ENCODE assay signal across 14 cellular contexts in genomic region chr2:39335930-39336329, GRCh38.
A peak's percentile ranks its signal among the peaks of the same experiment; 100 is the strongest.
DNase-seq lines count a peak whose midpoint lies in the region; ATAC-seq and TF ChIP-seq lines count a peak whose summit lies in the region.
"Had no signal": no experiment of that assay in that cellular context is flagged by ENCODE, and none has a peak within 500 bp of the region (broad histone marks: within the 10 kb centered on the region; RNA-seq: fewer than 3 reads in every experiment).

No MANE protein-coding gene starts in this region.

- ATAC-seq in stimulated activated naive CD8-positive, alpha-beta T cell treated with anti-CD3 and anti-CD28 coated beads, Interleukin-15, amount 100 ng/mL, for 72 hours = no peak
- no peak for ATAC-seq in SK-N-SH treated with all-trans-retinoic acid at 6 μM for 48 hours

- H3K4me3 Mint-ChIP-seq in stimulated activated naive CD8-positive, alpha-beta T cell treated with anti-CD3 and anti-CD28 coated beads, Interleukin-15, Interleukin-2, amounts not matched to agents 100 ng/mL and 50 ng/mL, for 24 hours = no peak overlapping the region
- no peak overlapping the region for H3K4me3 Mint-ChIP-seq in stimulated activated naive CD8-positive, alpha-beta T cell treated with anti-CD3 and anti-CD28 coated beads, Interleukin-15, amount 100 ng/mL, for 72 hours
- H3K4me3 Mint-ChIP-seq: CD8-positive, alpha-beta memory T cell had no signal

- no peaks in the 10 kb centered on the region for H3K9me3 Mint-ChIP-seq in stimulated activated naive CD8-positive, alpha-beta T cell treated with anti-CD3 and anti-CD28 coated beads, Interleukin-15, Interleukin-2, amounts not matched to agents 100 ng/mL and 50 ng/mL, for 24 hours
- H3K9me3 Mint-ChIP-seq in stimulated activated naive CD8-positive, alpha-beta T cell treated with anti-CD3 and anti-CD28 coated beads, Interleukin-15, amount 100 ng/mL, for 72 hours = no peaks in the 10 kb centered on the region
- H3K9me3 Mint-ChIP-seq: CD8-positive, alpha-beta memory T cell had no signal

- peaks cover 26% of the 10 kb centered on the region for H3K36me3 Mint-ChIP-seq in stimulated activated naive CD8-positive, alpha-beta T cell treated with anti-CD3 and anti-CD28 coated beads, Interleukin-15, Interleukin-2, amounts not matched to agents 100 ng/mL and 50 ng/mL, for 24 hours (ENCODE audit: low read depth)

- no peaks in the 10 kb centered on the region for H3K27me3 Mint-ChIP-seq in stimulated activated naive CD8-positive, alpha-beta T cell treated with anti-CD3 and anti-CD28 coated beads, Interleukin-15, Interleukin-2, amounts not matched to agents 100 ng/mL and 50 ng/mL, for 24 hours
- H3K27me3 Mint-ChIP-seq in stimulated activated naive CD8-positive, alpha-beta T cell treated with anti-CD3 and anti-CD28 coated beads, Interleukin-15, amount 100 ng/mL, for 72 hours = no peaks in the 10 kb centered on the region
- H3K27me3 Mint-ChIP-seq: CD8-positive, alpha-beta memory T cell had no signal

- peaks cover 13% of the 10 kb centered on the region for H3K4me1 Mint-ChIP-seq in stimulated activated naive CD8-positive, alpha-beta T cell treated with anti-CD3 and anti-CD28 coated beads, Interleukin-15, Interleukin-2, amounts not matched to agents 100 ng/mL and 50 ng/mL, for 24 hours (ENCODE audit: low read depth)
- H3K4me1 Mint-ChIP-seq in stimulated activated naive CD8-positive, alpha-beta T cell treated with anti-CD3 and anti-CD28 coated beads, Interleukin-15, amount 100 ng/mL, for 72 hours = peaks cover 6% of the 10 kb centered on the region
- H3K4me1 Mint-ChIP-seq: CD8-positive, alpha-beta memory T cell had no signal

- peak; percentile 16 to 57 for DNase-seq in SHP77 (lab: John Stamatoyannopoulos, UW)
- DNase-seq in SHP77 treated with DMSO at 0.1 percent for 48 hours (lab: John Stamatoyannopoulos, UW) = no peak
- DNase-seq in stimulated activated naive CD8-positive, alpha-beta T cell treated with anti-CD3 and anti-CD28 coated beads, Interleukin-15, amount 100 ng/mL, for 72 hours = no peak
- DNase-seq in myocyte (ENCODE audit: low read depth) = peak; percentile 69
- DNase-seq in activated T-cell treated with anti-CD3 and anti-CD28 coated beads, Interleukin-2, amount 50 U/mL, for 1 hour = no peak
- DNase-seq: 8988T; AML-193; CD8-positive, alpha-beta memory T cell; DMS 273 treated with DMSO at 0.1 percent for 48 hours; DMS79 treated with DMSO at 0.1 percent for 48 hours; EL; GOT3 had no signal

- peak overlapping the region; percentile 62 for H3K27ac Mint-ChIP-seq in stimulated activated naive CD8-positive, alpha-beta T cell treated with anti-CD3 and anti-CD28 coated beads, Interleukin-15, Interleukin-2, amounts not matched to agents 100 ng/mL and 50 ng/mL, for 24 hours
- H3K27ac Mint-ChIP-seq in stimulated activated naive CD8-positive, alpha-beta T cell treated with anti-CD3 and anti-CD28 coated beads, Interleukin-15, amount 100 ng/mL, for 72 hours = no peak overlapping the region
- H3K27ac Mint-ChIP-seq: CD8-positive, alpha-beta memory T cell had no signal

TF ChIP-seq in SK-N-SH treated with all-trans-retinoic acid at 6 μM for 48 hours, 23 proteins besides CTCF, POLR2A, EP300 and RAD21:
- TF ChIP-seq, protein P1, sequence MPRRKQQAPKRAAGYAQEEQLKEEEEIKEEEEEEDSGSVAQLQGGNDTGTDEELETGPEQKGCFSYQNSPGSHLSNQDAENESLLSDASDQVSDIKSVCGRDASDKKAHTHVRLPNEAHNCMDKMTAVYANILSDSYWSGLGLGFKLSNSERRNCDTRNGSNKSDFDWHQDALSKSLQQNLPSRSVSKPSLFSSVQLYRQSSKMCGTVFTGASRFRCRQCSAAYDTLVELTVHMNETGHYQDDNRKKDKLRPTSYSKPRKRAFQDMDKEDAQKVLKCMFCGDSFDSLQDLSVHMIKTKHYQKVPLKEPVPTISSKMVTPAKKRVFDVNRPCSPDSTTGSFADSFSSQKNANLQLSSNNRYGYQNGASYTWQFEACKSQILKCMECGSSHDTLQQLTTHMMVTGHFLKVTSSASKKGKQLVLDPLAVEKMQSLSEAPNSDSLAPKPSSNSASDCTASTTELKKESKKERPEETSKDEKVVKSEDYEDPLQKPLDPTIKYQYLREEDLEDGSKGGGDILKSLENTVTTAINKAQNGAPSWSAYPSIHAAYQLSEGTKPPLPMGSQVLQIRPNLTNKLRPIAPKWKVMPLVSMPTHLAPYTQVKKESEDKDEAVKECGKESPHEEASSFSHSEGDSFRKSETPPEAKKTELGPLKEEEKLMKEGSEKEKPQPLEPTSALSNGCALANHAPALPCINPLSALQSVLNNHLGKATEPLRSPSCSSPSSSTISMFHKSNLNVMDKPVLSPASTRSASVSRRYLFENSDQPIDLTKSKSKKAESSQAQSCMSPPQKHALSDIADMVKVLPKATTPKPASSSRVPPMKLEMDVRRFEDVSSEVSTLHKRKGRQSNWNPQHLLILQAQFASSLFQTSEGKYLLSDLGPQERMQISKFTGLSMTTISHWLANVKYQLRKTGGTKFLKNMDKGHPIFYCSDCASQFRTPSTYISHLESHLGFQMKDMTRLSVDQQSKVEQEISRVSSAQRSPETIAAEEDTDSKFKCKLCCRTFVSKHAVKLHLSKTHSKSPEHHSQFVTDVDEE (CRISPR knock-in tag; IDR thresholded peaks at IDR 0.05) = no peak
- TF ChIP-seq PATZ1 (CRISPR knock-in tag; IDR thresholded peaks at IDR 0.05; ENCODE audit: borderline replicate concordance) (no peak), POU6F1 (CRISPR knock-in tag; IDR thresholded peaks at IDR 0.05; ENCODE audit: borderline replicate concordance, low read depth) (no peak), ZNF8 (CRISPR knock-in tag; IDR thresholded peaks at IDR 0.05) (no peak), PPARA (CRISPR knock-in tag; IDR thresholded peaks at IDR 0.05; ENCODE audit: borderline replicate concordance) (no peak), ZFP30 (CRISPR knock-in tag; IDR thresholded peaks at IDR 0.05) (no peak), ZNF565 (CRISPR knock-in tag; conservative IDR thresholded peaks at IDR 0.05; ENCODE audit: low read depth) (no peak), SNAI2 (CRISPR knock-in tag; IDR thresholded peaks at IDR 0.05) (no peak), ARNTL (CRISPR knock-in tag; IDR thresholded peaks at IDR 0.05; ENCODE audit: borderline replicate concordance, low read depth) (no peak), ESRRG (CRISPR knock-in tag; IDR thresholded peaks at IDR 0.05) (no peak), CSDC2 (CRISPR knock-in tag; IDR thresholded peaks at IDR 0.05) (no peak), ISL1 (CRISPR knock-in tag; IDR thresholded peaks at IDR 0.05) (no peak), RARB (CRISPR knock-in tag; IDR thresholded peaks at IDR 0.05) (no peak), BACH2 (CRISPR knock-in tag; IDR thresholded peaks at IDR 0.05; ENCODE audit: borderline replicate concordance) (no peak), OSR1 (CRISPR knock-in tag; IDR thresholded peaks at IDR 0.05) (no peak), ZNF70 (CRISPR knock-in tag; IDR thresholded peaks at IDR 0.05) (no peak), GLIS3 (CRISPR knock-in tag; IDR thresholded peaks at IDR 0.05) (no peak), ZC3H10 (CRISPR knock-in tag; IDR thresholded peaks at IDR 0.05) (no peak)
- TF ChIP-seq, protein P2, sequence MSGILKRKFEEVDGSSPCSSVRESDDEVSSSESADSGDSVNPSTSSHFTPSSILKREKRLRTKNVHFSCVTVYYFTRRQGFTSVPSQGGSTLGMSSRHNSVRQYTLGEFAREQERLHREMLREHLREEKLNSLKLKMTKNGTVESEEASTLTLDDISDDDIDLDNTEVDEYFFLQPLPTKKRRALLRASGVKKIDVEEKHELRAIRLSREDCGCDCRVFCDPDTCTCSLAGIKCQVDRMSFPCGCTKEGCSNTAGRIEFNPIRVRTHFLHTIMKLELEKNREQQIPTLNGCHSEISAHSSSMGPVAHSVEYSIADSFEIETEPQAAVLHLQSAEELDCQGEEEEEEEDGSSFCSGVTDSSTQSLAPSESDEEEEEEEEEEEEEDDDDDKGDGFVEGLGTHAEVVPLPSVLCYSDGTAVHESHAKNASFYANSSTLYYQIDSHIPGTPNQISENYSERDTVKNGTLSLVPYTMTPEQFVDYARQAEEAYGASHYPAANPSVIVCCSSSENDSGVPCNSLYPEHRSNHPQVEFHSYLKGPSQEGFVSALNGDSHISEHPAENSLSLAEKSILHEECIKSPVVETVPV (CRISPR knock-in tag; IDR thresholded peaks at IDR 0.05) = no peak
TF ChIP-seq in SK-N-SH treated with all-trans-retinoic acid at 6 μM for 48 hours: peak in this region for 0.

Comparison
In these comparisons a context has a peak if more than half of its experiments do, and no peak if none do; other contexts are left out.
1. DNase-seq: peak in SHP77 (2 of 2) and myocyte (single experiment); none in SHP77 treated with DMSO at 0.1 percent for 48 hours (single experiment), stimulated activated naive CD8-positive, alpha-beta T cell treated with anti-CD3 and anti-CD28 coated beads, Interleukin-15, amount 100 ng/mL, for 72 hours (0 of 2) and activated T-cell treated with anti-CD3 and anti-CD28 coated beads, Interleukin-2, amount 50 U/mL, for 1 hour (single experiment).